In genomic region chr11:102225689-102226562, GRCh38 we compare ENCODE assay signal across 10 cellular contexts.
DNase-seq lines count a peak whose midpoint lies in the region; ATAC-seq, FAIRE-seq and TF ChIP-seq lines count a peak whose summit lies in the region.
"Had no signal": no experiment of that assay in that cellular context is flagged by ENCODE, and none has a peak within 500 bp of the region (broad histone marks: within the 10 kb centered on the region; RNA-seq: fewer than 3 reads in every experiment).

No MANE protein-coding gene starts in this region.

- peak overlapping the region; percentile 81 for H3K9ac ChIP-seq in astrocyte (ENCODE audit: low read length)
- no peak overlapping the region for H3K9ac ChIP-seq in subcutaneous abdominal adipose tissue (ENCODE audit: low read length in 5 of 5)

- intact Hi-C loops in natural killer cell (cut with micrococcal nuclease), result no loop called here

- peaks cover 33% of the 10 kb centered on the region for H3K79me2 ChIP-seq in astrocyte (ENCODE audit: insufficient read depth, low read length)

- no peaks in the 10 kb centered on the region for H4K20me1 ChIP-seq in astrocyte (ENCODE audit: insufficient read depth, low read length)

- DNase-seq in HS-27A (ENCODE audit: low read depth) (peak; percentile 74), astrocyte (ENCODE audit: low read depth) (peak; percentile 98), hepatic stellate cell (ENCODE audit: low spot score) (peak; percentile 68), NCI-H524 (lab: John Stamatoyannopoulos, UW) (no peak), natural killer cell (no peak)
- DNase-seq in stimulated activated CD4-positive, alpha-beta T cell treated with anti-CD3 and anti-CD28 coated beads, Interleukin-2, amount 100 ng/mL, for 48 hours, result no peak
- DNase-seq: activated CD8-positive, alpha-beta memory T cell treated with anti-CD3 and anti-CD28 coated beads for 24 hours; midbrain had no signal

- H3K27me3 Mint-ChIP-seq in astrocyte (ENCODE audit: low read depth, unreplicated experiment) (no peaks in the 10 kb centered on the region), natural killer cell (ENCODE audit: low read depth in 2 of 2) (peaks cover 13 to 16% of the 10 kb centered on the region in 2 donors)

- H2AFZ ChIP-seq in astrocyte (ENCODE audit: low read depth, low read length), result no peak overlapping the region

- no peak for ATAC-seq in natural killer cell

- TF ChIP-seq CTCF in astrocyte (IDR thresholded peaks at IDR 0.05; ENCODE audit: insufficient read depth, low read depth, low read length), result no peak
- no peak for TF ChIP-seq CTCF in natural killer cell (IDR thresholded peaks at IDR 0.05)

- H3K9me3 ChIP-seq in astrocyte (ENCODE audit: insufficient read depth, low read depth, low read length) (no peaks in the 10 kb centered on the region), subcutaneous abdominal adipose tissue (ENCODE audit: control insufficient read depth in 5 of 5, low read length in 5 of 5) (no peaks in the 10 kb centered on the region)

- peak overlapping the region; percentile 6 for H3K4me3 Mint-ChIP-seq in astrocyte (ENCODE audit: unreplicated experiment)
- H3K4me3 Mint-ChIP-seq in natural killer cell, result no peak overlapping the region

- H3K4me2 ChIP-seq in astrocyte (ENCODE audit: low read length), result peak overlapping the region; percentile 86

- H3K27ac ChIP-seq in astrocyte (ENCODE audit: low read depth, low read length) (peak overlapping the region; percentile 94), subcutaneous abdominal adipose tissue (ENCODE audit: low read depth, low read length) (peak overlapping the region; percentile 61)

- H3K36me3 ChIP-seq in astrocyte (ENCODE audit: insufficient read depth, low read length) (peaks cover 25% of the 10 kb centered on the region), subcutaneous abdominal adipose tissue (ENCODE audit: control insufficient read depth in 5 of 5, insufficient read depth in 5 of 5, low read length in 5 of 5) (peaks cover 9 to 47% (median 29%) of the 10 kb centered on the region in 5 donors)

- H3K4me1 Mint-ChIP-seq in astrocyte (ENCODE audit: low read depth, unreplicated experiment) (peaks cover 34% of the 10 kb centered on the region), natural killer cell (no peaks in the 10 kb centered on the region)

- H3K4me3 ChIP-seq in astrocyte (ENCODE audit: insufficient read depth, low read depth, low read length) (peak overlapping the region; percentile 43), subcutaneous abdominal adipose tissue (ENCODE audit: low read depth in 1 of 5, low read length in 5 of 5) (no peak overlapping the region)

- H3K36me3 Mint-ChIP-seq in astrocyte (ENCODE audit: low read depth, unreplicated experiment) (peaks cover 7% of the 10 kb centered on the region), natural killer cell (no peaks in the 10 kb centered on the region)

- no peaks in the 10 kb centered on the region for H3K9me3 Mint-ChIP-seq in astrocyte (ENCODE audit: unreplicated experiment)
- no peaks in the 10 kb centered on the region for H3K9me3 Mint-ChIP-seq in natural killer cell

- peak overlapping the region; percentile 90 for H3K27ac Mint-ChIP-seq in astrocyte (ENCODE audit: unreplicated experiment)
- no peak overlapping the region for H3K27ac Mint-ChIP-seq in natural killer cell

- H3K4me1 ChIP-seq in astrocyte (ENCODE audit: insufficient read depth, low read length) (peaks cover 29% of the 10 kb centered on the region), subcutaneous abdominal adipose tissue (ENCODE audit: control insufficient read depth in 5 of 5, insufficient read depth in 5 of 5, low read length in 5 of 5) (peaks cover 2 to 33% (median 11%) of the 10 kb centered on the region in 5 donors)

- FAIRE-seq in astrocyte (lab: Jason Lieb, UNC), result peak; percentile 97
- FAIRE-seq: colon had no signal

- H3K27me3 ChIP-seq in astrocyte (ENCODE audit: insufficient read depth, low read length) (no peaks in the 10 kb centered on the region), subcutaneous abdominal adipose tissue (ENCODE audit: control insufficient read depth in 5 of 5, insufficient read depth in 4 of 5, low read length in 5 of 5) (no peaks in the 10 kb centered on the region)

Comparison
In these comparisons a context has a peak if more than half of its experiments do, and no peak if none do; other contexts are left out.
1. DNase-seq: peak in HS-27A (single experiment), astrocyte (single experiment) and hepatic stellate cell (single experiment); none in stimulated activated CD4-positive, alpha-beta T cell treated with anti-CD3 and anti-CD28 coated beads, Interleukin-2, amount 100 ng/mL, for 48 hours (0 of 2), NCI-H524 (0 of 2) and natural killer cell (single experiment).